In the genomic region with DNA sequence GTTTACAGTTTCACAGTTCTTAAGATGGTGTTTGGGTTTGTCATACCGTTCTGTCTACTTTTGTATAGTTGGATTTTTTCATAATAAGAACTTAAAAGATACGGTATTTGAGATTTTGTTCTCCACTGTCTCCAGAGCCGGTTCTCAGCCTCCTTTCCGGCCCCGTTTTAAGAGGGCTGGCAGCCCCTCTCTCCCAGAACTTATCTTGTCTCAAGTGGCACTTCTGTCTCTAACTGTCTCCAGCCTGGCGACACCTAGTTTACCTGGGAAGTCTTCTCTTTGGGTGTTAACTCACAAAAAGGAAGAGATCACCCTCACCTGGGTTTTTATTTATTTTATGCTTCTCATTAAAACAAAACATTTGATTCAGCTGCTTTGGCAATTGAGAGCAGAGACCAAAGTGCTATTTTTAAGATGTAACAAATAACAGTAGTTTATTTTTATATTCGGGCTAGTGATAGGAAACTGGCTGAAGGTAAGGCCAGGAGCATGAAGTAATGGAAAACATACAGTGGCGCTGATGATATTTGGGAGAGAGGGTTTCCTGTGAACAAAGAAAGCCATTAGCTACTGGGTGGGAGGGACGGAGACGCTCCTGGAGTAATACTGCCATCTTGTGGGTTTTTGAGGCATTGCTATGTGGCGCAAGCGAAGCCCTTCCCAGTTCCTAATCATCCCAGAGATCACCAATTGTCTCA, we compare ENCODE assay signal across 8 cellular contexts. TPM values are rescaled to one million over a fixed set of nuclear protein-coding genes. Genes with fewer than 3 reads are reported as not detected.
DNase-seq lines count a peak whose midpoint lies in the region; ATAC-seq, FAIRE-seq and TF ChIP-seq lines count a peak whose summit lies in the region.

No MANE protein-coding gene starts in this region.

- peak; percentile 79 to 90 for TF ChIP-seq RAD21 in K562 (CRISPR knock-in tag; conservative IDR thresholded peaks at IDR 0.05 in 1 of 2, IDR thresholded peaks at IDR 0.05 in 1 of 2)

- POLR2A ChIA-PET in K562 (lab: Yijun Ruan, JAX): interaction anchor here (0.6 to 0.9 kb wide), 3 partner anchors 27 to 408 kb away, joined by 3 to 5 read pairs (median 4); a partner anchor contains a TSS

- ATAC-seq in HG02870 (IDR thresholded peaks at IDR 0.05; ENCODE audit: unreplicated experiment): peak; percentile 83
- ATAC-seq in K562: peak; percentile 95

- CTCF ChIA-PET in K562 (lab: Yijun Ruan, JAX; ENCODE audit: low intra/inter-chr PET ratio): interaction anchor here (0.7 to 1.3 kb wide), 2 partner anchors 373 to 445 kb away, joined by 3 to 4 read pairs; no protein-coding TSS in a partner anchor

- FAIRE-seq in GM12892 (lab: Jason Lieb, UNC) (peak; percentile 85), K562 (lab: Jason Lieb, UNC) (peak; percentile 94), small intestine (lab: Jason Lieb, UNC) (no peak)

- H4K20me1 ChIP-seq in K562 (replicated peaks; ENCODE audit: control insufficient read depth, insufficient read depth, low read length): no peaks in the 10 kb centered on the region

- H3K4me2 ChIP-seq in K562 (ENCODE audit: insufficient read depth, low read length): no peak overlapping the region

- no peak for TF ChIP-seq POLR2A in GM12892 (IDR thresholded peaks at IDR 0.05; ENCODE audit: low read depth, low read length)
- TF ChIP-seq POLR2A in K562 (conservative IDR thresholded peaks at IDR 0.05): no peak

- H2AFZ ChIP-seq in K562 (ENCODE audit: low read depth, low read length): peak overlapping the region; percentile 62

- H3K9me1 ChIP-seq in K562 (ENCODE audit: control insufficient read depth, insufficient read depth, low read length): no peaks in the 10 kb centered on the region

- in situ Hi-C loops in K562 (cut with MboI): loop anchor here (10.0 to 25.0 kb wide), 4 partner anchors 422 to 1920 kb away; a partner anchor contains a TSS

- H3K27me3 ChIP-seq in K562 (ENCODE audit: control insufficient read depth in 2 of 2, insufficient read depth in 2 of 2, low read length in 2 of 2): no peaks in the 10 kb centered on the region
- H3K27me3 ChIP-seq in iPS DF 6.9 (ENCODE audit: control insufficient read depth, insufficient read depth, low read length): no peaks in the 10 kb centered on the region; the same call in 1 of the 2 replicates
- H3K27me3 ChIP-seq in small intestine (ENCODE audit: control insufficient read depth in 2 of 2, insufficient read depth in 2 of 2, low read length in 2 of 2): no peaks in the 10 kb centered on the region

- H3K27ac ChIP-seq in K562 (ENCODE audit: extremely low read depth, low read depth, low read length) (no peak overlapping the region), iPS DF 6.9 (ENCODE audit: low read length) (no peak overlapping the region), small intestine (ENCODE audit: low read depth in 1 of 2, low read length in 1 of 2) (no peak overlapping the region)

- H3K9me3 ChIP-seq in K562 (replicated peaks; ENCODE audit: control insufficient read depth, insufficient read depth, low read depth, low read length): no peaks in the 10 kb centered on the region
- no peaks in the 10 kb centered on the region; the same call in 1 of the 2 replicates for H3K9me3 ChIP-seq in iPS DF 6.9 (ENCODE audit: control insufficient read depth, insufficient read depth, low read length)
- no peaks in the 10 kb centered on the region for H3K9me3 ChIP-seq in small intestine (ENCODE audit: control insufficient read depth, low read depth)

- peak; percentile 72 to 90 (median 85) for TF ChIP-seq CTCF in K562 (IDR thresholded peaks at IDR 0.05 in 2 of 3, conservative IDR thresholded peaks at IDR 0.05 in 1 of 3; ENCODE audit: insufficient read depth in 2 of 3, low read depth in 1 of 3, low read length in 3 of 3)

- H3K79me2 ChIP-seq in K562 (ENCODE audit: control insufficient read depth, insufficient read depth, low read length): no peaks in the 10 kb centered on the region

- 0 out of 4 replicates have a peak overlapping the region, but pooled peaks of 1 of the 2 experiments have one; percentile 5 for H3K9ac ChIP-seq in K562 (ENCODE audit: insufficient read depth in 1 of 2, low read depth in 2 of 2, low read length in 2 of 2)

- H3K36me3 ChIP-seq in K562 (ENCODE audit: control insufficient read depth, insufficient read depth, low read length) (no peaks in the 10 kb centered on the region), iPS DF 6.9 (ENCODE audit: control insufficient read depth, insufficient read depth, low read length) (no peaks in the 10 kb centered on the region), small intestine (ENCODE audit: control insufficient read depth in 2 of 2, insufficient read depth in 2 of 2, low read length in 2 of 2) (no peaks in the 10 kb centered on the region)

- H3K4me1 ChIP-seq in K562 (replicated peaks in 1 of 2; ENCODE audit: control insufficient read depth in 2 of 2, insufficient read depth in 2 of 2, low read length in 2 of 2): peaks cover 0 to 3% of the 10 kb centered on the region in 2 experiments; a peak in 1 of 5 replicates
- H3K4me1 ChIP-seq in iPS DF 6.9 (ENCODE audit: control insufficient read depth, insufficient read depth, low read length): peaks cover 5% of the 10 kb centered on the region; the same call in 1 of the 2 replicates
- peaks cover 2 to 3% of the 10 kb centered on the region in 2 donors for H3K4me1 ChIP-seq in small intestine (ENCODE audit: control insufficient read depth in 2 of 2, insufficient read depth in 1 of 2, low read depth in 1 of 2, low read length in 1 of 2)

- BruUV-seq in K562 (replicated peaks; lab: Mats Ljungman, UMichigan): no TSS peak

- DNase-seq in 8988T (peak; percentile 45), GM12892 (ENCODE audit: insufficient read length) (no peak), NCI-H146 (lab: John Stamatoyannopoulos, UW) (peak; percentile 73), T-helper 9 cell (peak; percentile 34), K562 (ENCODE audit: extremely low read depth in 1 of 4, low spot score in 3 of 4) (peak; percentile 74 to 77 (median 74)), iPS DF 6.9 (ENCODE audit: low read depth, low spot score) (peak; percentile 76), small intestine (peak; percentile 76)

- no peak for TF ChIP-seq EP300 in K562 (IDR thresholded peaks at IDR 0.05; ENCODE audit: low read length)

- WGBS in K562 (ENCODE audit: insufficient coverage, low coverage, missing lambda C conversion rate): 28% methylated on average over 11 of the region's 12 CpGs
- no CpG with 5 or more reads among the region's 12 CpGs for WGBS in iPS DF 6.9 (ENCODE audit: insufficient coverage, insufficient read length)
- WGBS in small intestine, 3 donors: 33 to 41% (median 38%) methylated on average over 12 of the region's 12 CpGs

- intact Hi-C loops in K562 (cut with micrococcal nuclease): loop anchor here (2.0 to 5.0 kb wide), 4 partner anchors 75 to 1202 kb away; a partner anchor contains a TSS

- H3K4me3 ChIP-seq in K562: no peak overlapping the region
- H3K4me3 ChIP-seq in iPS DF 6.9 (ENCODE audit: low read length): no peak overlapping the region
- H3K4me3 ChIP-seq in small intestine (ENCODE audit: low read depth in 1 of 2, low read length in 2 of 2): no peak overlapping the region

TF ChIP-seq in K562, 482 proteins besides CTCF, POLR2A, EP300 and RAD21 (continues in another document):
- no peak for TF ChIP-seq HMG20A (CRISPR knock-in tag; conservative IDR thresholded peaks at IDR 0.05)
- peak; percentile 77 for TF ChIP-seq SMC3 (conservative IDR thresholded peaks at IDR 0.05; ENCODE audit: insufficient read depth, low read depth, low read length)
- TF ChIP-seq ZBTB17 (CRISPR knock-in tag; IDR thresholded peaks at IDR 0.05): no peak
- no peak for TF ChIP-seq POLR2B (IDR thresholded peaks at IDR 0.05; ENCODE audit: low read depth, partially characterized antibody)
- TF ChIP-seq CEBPG (CRISPR knock-in tag; IDR thresholded peaks at IDR 0.05): no peak; the same call in 1 of the 2 replicates
- TF ChIP-seq CEBPG (tag; conservative IDR thresholded peaks at IDR 0.05 in 1 of 2, IDR thresholded peaks at IDR 0.05 in 1 of 2): peak in 1 of 2 experiments; percentile 77; a peak in 2 of 4 replicates
- TF ChIP-seq NUFIP1 (IDR thresholded peaks at IDR 0.05; ENCODE audit: partially characterized antibody): no peak
- TF ChIP-seq CC2D1A (IDR thresholded peaks at IDR 0.05): peak; percentile 62; the same call in 1 of the 2 replicates

RNA-seq across cellular contexts. Expression of a gene that starts 48.3 kb away (rescaled TPM):
- 3.1 TPM for polyA plus RNA-seq in GM12892 (2012; ENCODE audit: missing spikeins)
- total RNA-seq in K562 (2011; cell fraction: chromatin; rRNA removed; ENCODE audit: low replicate concordance): 7.6 and 8.6 TPM in 2 replicates
- total RNA-seq in K562 (2011; cell fraction: nucleolus; rRNA removed): 8.7 and 9.3 TPM in 2 replicates
- total RNA-seq in K562 (2011; cell fraction: nucleoplasm; rRNA removed): 10.0 and 10.5 TPM in 2 replicates
- total RNA-seq in K562 (2014; rRNA removed) (1.7 and 2.4 TPM in 2 replicates), K562 (2014; rRNA removed; fragmentation: Illumina TruSeq; extraction: Trizol) (3.5 and 3.7 TPM in 2 replicates), K562 (2015; rRNA removed; fragmentation: Illumina TruSeq; extraction: Trizol) (3.5 and 3.7 TPM in 2 replicates), K562 (2021) (3.4 TPM in 2 replicates)
- polyA plus RNA-seq in K562 (2011; rRNA removed) (4.6 and 4.8 TPM in 2 replicates), K562 (2014; fragmentation: Illumina TruSeq; extraction: Trizol) (3.0 TPM in 2 replicates), K562 (2014; fragmentation: Nextera tagmentation; extraction: Ambion mirVana) (under 1 TPM; 0.17 to 0.23 TPM), K562 (2014; rRNA removed) (2.1 and 3.4 TPM in 2 replicates), small intestine (1 to 10 TPM in 2 of 3 donors, under 1 TPM in 1; 0.45 to 1.1 (median 1.1) TPM)
- 3.8 and 4.4 TPM in 2 replicates for polyA plus RNA-seq in K562 (2011; cell fraction: cytosol; rRNA removed)
- polyA plus RNA-seq in K562 (2011; cell fraction: nucleus; rRNA removed): 2.2 and 2.6 TPM in 2 replicates
- 1.9 and 2.3 TPM in 2 replicates for polyA plus RNA-seq in K562 (2012)
- 11.8 and 12.1 TPM in 2 replicates for polyA minus RNA-seq in K562 (2011; rRNA and poly(A)+ RNA removed)
- 2.3 and 6.5 TPM in 2 replicates for polyA minus RNA-seq in K562 (2011; cell fraction: cytosol; rRNA and poly(A)+ RNA removed)
- 1.8 and 2.8 TPM in 2 replicates for polyA minus RNA-seq in K562 (2011; cell fraction: nucleus; rRNA and poly(A)+ RNA removed)
